Comparison of ENCODE assay signal across 7 cellular contexts in the genomic region with DNA sequence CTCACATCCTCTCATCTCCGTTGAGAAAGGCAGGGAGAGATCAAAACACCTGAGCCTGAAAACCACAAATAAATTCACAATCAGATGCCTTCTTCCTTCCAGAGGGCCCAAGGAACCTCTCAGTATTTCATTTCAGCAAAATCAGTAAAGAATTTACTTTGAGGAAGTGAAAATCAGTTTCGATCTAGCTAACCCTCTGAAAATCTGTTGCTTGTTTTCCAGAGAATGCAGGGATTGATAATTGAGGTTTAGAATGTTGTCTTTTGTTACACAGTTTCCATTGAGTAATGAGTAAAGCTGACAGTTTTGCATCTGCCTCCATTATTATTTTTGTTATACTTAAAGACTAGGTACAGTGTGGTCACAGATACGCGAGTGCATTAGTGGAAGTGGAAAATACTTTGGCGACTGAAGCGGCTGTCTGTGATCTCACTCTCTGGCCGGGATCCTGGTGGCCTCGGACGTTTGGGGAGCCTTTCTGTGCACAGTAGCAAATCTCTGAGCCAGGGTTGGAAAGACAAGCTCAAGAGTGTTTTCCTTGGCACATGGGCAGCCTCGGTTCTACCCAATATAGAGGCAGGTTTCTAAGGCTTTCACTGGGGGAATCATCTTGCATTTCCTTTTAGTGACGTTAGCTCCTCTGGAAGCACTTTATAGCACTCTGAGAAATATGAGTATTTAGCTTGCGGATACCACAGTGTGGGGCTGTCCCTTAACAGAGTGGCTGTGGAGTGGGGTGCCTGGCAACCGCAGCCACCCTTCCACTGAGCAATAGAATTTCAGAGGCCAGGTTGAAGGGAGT. TPM values are rescaled to one million over a fixed set of nuclear protein-coding genes. Genes with fewer than 3 reads are reported as not detected.
A peak's percentile ranks its signal among the peaks of the same experiment; 100 is the strongest.
DNase-seq lines count a peak whose midpoint lies in the region; ATAC-seq and TF ChIP-seq lines count a peak whose summit lies in the region.

No MANE protein-coding gene starts in this region.

- H3K9me3 ChIP-seq in esophagus muscularis mucosa, result no peaks in the 10 kb centered on the region

- H3K9ac ChIP-seq in rectal smooth muscle tissue (ENCODE audit: low read length), result no peak overlapping the region

- TF ChIP-seq POLR2A in esophagus muscularis mucosa (IDR thresholded peaks at IDR 0.05; ENCODE audit: low read depth), result no peak

- no peaks in the 10 kb centered on the region for H3K36me3 ChIP-seq in esophagus muscularis mucosa
- no peaks in the 10 kb centered on the region for H3K36me3 ChIP-seq in rectal smooth muscle tissue (ENCODE audit: control insufficient read depth, insufficient read depth, low read length)

- peaks cover 24 to 37% (median 30%) of the 10 kb centered on the region in 4 donors for H3K4me1 ChIP-seq in esophagus muscularis mucosa
- peaks cover 24% of the 10 kb centered on the region for H3K4me1 ChIP-seq in rectal smooth muscle tissue (ENCODE audit: control insufficient read depth, insufficient read depth, low read length)

- peak overlapping the region; percentile 27 to 33 (median 30) for H3K4me3 ChIP-seq in esophagus muscularis mucosa
- peak overlapping the region; percentile 17 for H3K4me3 ChIP-seq in rectal smooth muscle tissue (ENCODE audit: low read length)

- intact Hi-C loops in esophagus muscularis mucosa (cut with DNase I), result loop anchor here (2.0 kb wide), 1 partner anchor 44 kb away; no protein-coding TSS in a partner anchor

- TF ChIP-seq CTCF in esophagus muscularis mucosa (IDR thresholded peaks at IDR 0.05), result no peak

- H3K27ac ChIP-seq in esophagus muscularis mucosa (replicated peaks in 1 of 4) (peak overlapping the region; percentile 60 to 77 (median 64)), rectal smooth muscle tissue (ENCODE audit: low read depth, low read length) (peak overlapping the region; percentile 88)

- ATAC-seq in GM18909 (IDR thresholded peaks at IDR 0.05; ENCODE audit: poor library complexity, unreplicated experiment), result peak; percentile 59
- ATAC-seq in GM19328 (IDR thresholded peaks at IDR 0.05; ENCODE audit: unreplicated experiment), result no peak
- no peak for ATAC-seq in GM18519 (IDR thresholded peaks at IDR 0.05; ENCODE audit: low FRiP score, unreplicated experiment)

- H3K27me3 ChIP-seq in esophagus muscularis mucosa (no peaks in the 10 kb centered on the region), rectal smooth muscle tissue (ENCODE audit: control insufficient read depth, insufficient read depth, low read length) (no peaks in the 10 kb centered on the region)

- DNase-seq in MV-4-11 (lab: John Stamatoyannopoulos, UW) (peak; percentile 77), esophagus muscularis mucosa (ENCODE audit: extremely low spot score) (peak; percentile 93), cortex of kidney (lab: John Stamatoyannopoulos, UW) (no peak)

- WGBS in esophagus muscularis mucosa, result 26% methylated on average over 13 of the region's 13 CpGs

- no peak for TF ChIP-seq EP300 in esophagus muscularis mucosa (IDR thresholded peaks at IDR 0.05)

RNA-seq across cellular contexts. Expression of a gene that starts 32.2 kb away (rescaled TPM):
- total RNA-seq in esophagus muscularis mucosa, result 10 to 100 TPM; 29.5 to 57.0 (median 41.3) TPM
